8 cellular contexts compared by ENCODE assay signal in genomic region chr11:125592305-125593112, GRCh38. TPM values are rescaled to one million over a fixed set of nuclear protein-coding genes. Genes with fewer than 3 reads are reported as not detected.
DNase-seq lines count a peak whose midpoint lies in the region; ATAC-seq and TF ChIP-seq lines count a peak whose summit lies in the region.

Gene STT3A (plus strand): TSS chr11:125592852. CDS start chr11:125595916, 3,064 bp downstream.

- H4K20me1 ChIP-seq in smooth muscle cell (ENCODE audit: low read depth): peaks cover 26% of the 10 kb centered on the region

- H3K9ac ChIP-seq in smooth muscle cell (ENCODE audit: low read depth): peak within 1 kb of the TSS; percentile 94

- peak within 1 kb of the TSS; percentile 95 for H3K4me3 Mint-ChIP-seq in activated B cell treated with CpG ODN at 0.5 μM for 24 hours

- peaks cover 54% of the 10 kb centered on the region for H3K79me2 ChIP-seq in smooth muscle cell (ENCODE audit: low read depth)

- ATAC-seq in HG03196 (IDR thresholded peaks at IDR 0.05; ENCODE audit: unreplicated experiment) (peak; percentile 98), activated B cell treated with CpG ODN at 0.5 μM for 24 hours (ENCODE audit: low read depth) (peak; percentile 92)

- no peaks in the 10 kb centered on the region for H3K27me3 ChIP-seq in smooth muscle cell (ENCODE audit: low read depth)

- intact Hi-C loops in activated B cell treated with CpG ODN at 0.5 μM for 24 hours (cut with micrococcal nuclease): loop anchor here (1.0 to 5.0 kb wide), 10 partner anchors 23 to 919 kb away; partner anchors contain the start of genes CCDC15, CHEK1, EI24 and FAM118B

- CTCF ChIA-PET in activated B cell treated with CpG ODN at 0.5 μM for 24 hours (lab: Charles Lee): interaction anchor here (1.4 to 1.9 kb wide), 2 partner anchors 23 to 169 kb away, joined by 3 to 10 read pairs; partner anchors contain the start of gene EI24

- peak within 1 kb of the TSS; percentile 99 for H3K27ac Mint-ChIP-seq in activated B cell treated with CpG ODN at 0.5 μM for 24 hours

- peaks cover 58% of the 10 kb centered on the region for H3K4me1 Mint-ChIP-seq in activated B cell treated with CpG ODN at 0.5 μM for 24 hours

- peaks cover 13% of the 10 kb centered on the region for H3K4me1 ChIP-seq in smooth muscle cell (ENCODE audit: low read depth)

- peak; percentile 76 for TF ChIP-seq POLR2A in GM18951 (IDR thresholded peaks at IDR 0.05; ENCODE audit: extremely low read depth, insufficient read depth, insufficient read length)

- peaks cover 33% of the 10 kb centered on the region for H3K36me3 Mint-ChIP-seq in activated B cell treated with CpG ODN at 0.5 μM for 24 hours (ENCODE audit: low read depth)

- H3K9me3 Mint-ChIP-seq in activated B cell treated with CpG ODN at 0.5 μM for 24 hours: no peaks in the 10 kb centered on the region

- DNase-seq in AG08395 (ENCODE audit: low spot score) (peak; percentile 99), NCI-H345 (lab: John Stamatoyannopoulos, UW) (peak; percentile 100), activated B cell treated with CpG ODN at 0.5 μM for 24 hours (peak; percentile 90), caudate nucleus (lab: John Stamatoyannopoulos, UW) (peak; percentile 90 to 100 (median 100)), iPS-NIHi7 (ENCODE audit: extremely low spot score) (peak; percentile 99), smooth muscle cell (lab: John Stamatoyannopoulos, UW; ENCODE audit: unreplicated experiment) (peak; percentile 88)

- peak within 1 kb of the TSS; percentile 90 for H3K4me2 ChIP-seq in smooth muscle cell

- no peaks in the 10 kb centered on the region for H3F3A ChIP-seq in smooth muscle cell (ENCODE audit: low read depth)

- under 1% methylated on average over 55 of the region's 55 CpGs for WGBS in smooth muscle cell (ENCODE audit: low lambda C conversion rate)

- H3K4me3 ChIP-seq in smooth muscle cell: peak within 1 kb of the TSS; percentile 87

- POLR2A ChIA-PET in activated B cell treated with CpG ODN at 0.5 μM for 24 hours (lab: Charles Lee): interaction anchor here (0.6 to 4.8 kb wide), 18 partner anchors 10 to 712 kb away, joined by 3 to 82 read pairs (median 7); partner anchors contain the start of genes CCDC15, CHEK1, DCPS and EI24

- H3K27me3 Mint-ChIP-seq in activated B cell treated with CpG ODN at 0.5 μM for 24 hours: no peaks in the 10 kb centered on the region

- peak within 1 kb of the TSS; percentile 83 for H2AFZ ChIP-seq in smooth muscle cell (ENCODE audit: low read depth)

- no peak for TF ChIP-seq CTCF in activated B cell treated with CpG ODN at 0.5 μM for 24 hours (IDR thresholded peaks at IDR 0.05)
- no peak for TF ChIP-seq CTCF in smooth muscle cell (IDR thresholded peaks at IDR 0.05; ENCODE audit: borderline replicate concordance, insufficient read depth, poor library complexity, severe bottlenecking)

- H3K27ac ChIP-seq in caudate nucleus (ENCODE audit: low read depth, low read length) (peak within 1 kb of the TSS; percentile 95), smooth muscle cell (ENCODE audit: low read depth) (peak within 1 kb of the TSS; percentile 96)

- in situ Hi-C loops in GM18951 (cut with MboI; ENCODE audit: low sequenced_read_pairs, unreplicated experiment): no loop called here

- H3K36me3 ChIP-seq in smooth muscle cell (ENCODE audit: low read depth): peaks cover 11% of the 10 kb centered on the region

- H3K9me3 ChIP-seq in smooth muscle cell (replicated peaks; ENCODE audit: low read depth): no peaks in the 10 kb centered on the region

RNA-seq across cellular contexts. Expression of gene STT3A, which starts in this region (rescaled TPM):
- total RNA-seq in activated B cell treated with CpG ODN at 0.5 μM for 24 hours (79.4 and 86.5 TPM in 2 replicates), smooth muscle cell (241 and 302 TPM in 2 replicates)
- 184 and 216 TPM in 2 replicates for polyA plus RNA-seq in smooth muscle cell

Comparison
In these comparisons a context has a peak if more than half of its experiments do, and no peak if none do; other contexts are left out.
1. Peak in every context shown above with its lines: DNase-seq, ATAC-seq, H3K4me3 ChIP-seq and H3K27ac ChIP-seq.